Comparison of ENCODE assay signal across 9 cellular contexts in the genomic region with DNA sequence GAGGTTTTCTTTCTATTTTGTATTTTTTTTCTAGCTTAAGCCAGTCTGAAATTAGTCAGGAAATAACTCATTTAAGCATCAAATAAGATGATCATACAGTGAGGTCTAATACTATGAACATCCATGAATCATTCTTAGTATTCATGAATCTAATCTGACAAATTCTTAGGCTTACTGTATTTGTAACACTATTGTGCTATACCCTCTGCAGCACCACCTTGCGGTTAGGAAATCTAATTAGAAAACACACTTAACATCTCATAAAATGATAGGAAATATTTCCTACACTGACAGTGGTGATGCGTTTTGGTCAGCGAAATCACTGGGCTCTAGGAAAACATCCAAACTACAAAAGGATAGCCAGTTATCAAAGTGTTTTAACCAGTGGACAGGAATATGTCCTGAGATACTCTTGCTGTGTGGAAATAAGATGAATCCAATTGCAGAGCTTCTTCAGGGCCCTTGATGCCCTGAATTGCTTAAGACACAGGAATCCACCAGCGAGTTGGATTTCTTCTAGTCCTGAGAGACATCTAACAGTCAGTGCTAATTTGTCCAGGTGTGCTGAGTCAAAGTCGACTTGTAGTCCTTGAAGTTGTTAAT.
DNase-seq lines count a peak whose midpoint lies in the region; ATAC-seq and TF ChIP-seq lines count a peak whose summit lies in the region.
"Had no signal": no experiment of that assay in that cellular context is flagged by ENCODE, and none has a peak within 500 bp of the region (broad histone marks: within the 10 kb centered on the region; RNA-seq: fewer than 3 reads in every experiment).

No MANE protein-coding gene starts in this region.

- TF ChIP-seq POLR2A in HCT116 (IDR thresholded peaks at IDR 0.05; ENCODE audit: borderline replicate concordance, extremely low read depth, insufficient read depth, insufficient read length), result no peak
- no peak for TF ChIP-seq POLR2A in testis (IDR thresholded peaks at IDR 0.05)

- H3K9ac ChIP-seq in HCT116 (ENCODE audit: low read length), result no peak overlapping the region

- POLR2A ChIA-PET in AG04450 (lab: Yijun Ruan, JAX) (no interaction called here), HCT116 (lab: Charles Lee) (no interaction called here)

- RAD21 ChIA-PET in HCT116 (lab: Charles Lee; ENCODE audit: low non-redundant PET in 1 of 2, low total read pairs in 2 of 2, uncharacterized antibody in 2 of 2, unreplicated experiment in 2 of 2), result no interaction called here

- H3K79me2 ChIP-seq in HCT116 (ENCODE audit: insufficient read depth, low read length), result no peaks in the 10 kb centered on the region

- no peak overlapping the region for H2AFZ ChIP-seq in HCT116 (ENCODE audit: low read depth, low read length, poor library complexity, severe bottlenecking)

- no peaks in the 10 kb centered on the region for H3K27me3 ChIP-seq in AG04450 (ENCODE audit: control insufficient read depth, insufficient read depth, low read length)
- H3K27me3 ChIP-seq in HCT116 (ENCODE audit: insufficient read depth, low read length), result no peaks in the 10 kb centered on the region
- H3K27me3 ChIP-seq in testis, result no peaks in the 10 kb centered on the region

- no peaks in the 10 kb centered on the region for H4K20me1 ChIP-seq in HCT116 (ENCODE audit: insufficient read depth)

- peak; percentile 36; the same call in 1 of the 2 replicates for TF ChIP-seq RAD21 in HCT116 (IDR thresholded peaks at IDR 0.05; ENCODE audit: low read depth)

- CTCF ChIA-PET in AG04450 (lab: Charles Lee) (interaction anchor here (0.6 to 4.2 kb wide), 24 partner anchors 9 to 1159 kb away, joined by 3 to 16 read pairs (median 3); no protein-coding TSS in a partner anchor), HCT116 (lab: Charles Lee) (interaction anchor here (5.4 kb wide), 1 partner anchor 9 kb away, joined by 19 read pairs; no protein-coding TSS in a partner anchor)

- H3K27ac ChIP-seq in AG04450 (ENCODE audit: low read depth, low read length) (no peak overlapping the region), HCT116 (ENCODE audit: low read depth, low read length) (no peak overlapping the region), testis (no peak overlapping the region)

- TF ChIP-seq CTCF in AG04450 (IDR thresholded peaks at IDR 0.05; ENCODE audit: low read depth, low read length), result peak; percentile 54
- TF ChIP-seq CTCF in HCT116 (IDR thresholded peaks at IDR 0.05 in 2 of 3, conservative IDR thresholded peaks at IDR 0.05 in 1 of 3; ENCODE audit: borderline replicate concordance in 1 of 3, insufficient read depth in 1 of 3, low read depth in 2 of 3, low read length in 2 of 3), result peak; percentile 26 to 46 (median 38); a peak in 4 of 6 replicates
- no peak for TF ChIP-seq CTCF in testis (IDR thresholded peaks at IDR 0.05)

- H3K9me2 ChIP-seq in HCT116 (ENCODE audit: insufficient read depth), result no peaks in the 10 kb centered on the region

- H3K4me2 ChIP-seq in HCT116 (ENCODE audit: low read length), result no peak overlapping the region

- H3K36me3 ChIP-seq in HCT116 (ENCODE audit: control insufficient read depth in 1 of 2, insufficient read depth in 2 of 2, low read length in 2 of 2) (no peaks in the 10 kb centered on the region), testis (ENCODE audit: low read depth, missing control alignments) (no peaks in the 10 kb centered on the region)

- WGBS in testis, 2 donors, result 70 to 78% methylated on average over 5 of the region's 5 CpGs

- H3K9me3 ChIP-seq in AG04450 (ENCODE audit: control insufficient read depth, insufficient read depth, low read length) (no peaks in the 10 kb centered on the region), HCT116 (ENCODE audit: control insufficient read depth in 1 of 2, insufficient read depth in 1 of 2, low read depth in 1 of 2, low read length in 2 of 2) (no peaks in the 10 kb centered on the region), testis (no peaks in the 10 kb centered on the region)

- ATAC-seq in HCT116 (peak; percentile 65), SK-N-SH treated with all-trans-retinoic acid at 6 μM for 48 hours (peak; percentile 87), GM21367 (IDR thresholded peaks at IDR 0.05; ENCODE audit: unreplicated experiment) (no peak)
- no peak for ATAC-seq in stimulated activated naive CD8-positive, alpha-beta T cell treated with anti-CD3 and anti-CD28 coated beads, Interleukin-15, Interleukin-2, amounts not matched to agents 100 U/mL and 50 U/mL, for 24 hours

- intact Hi-C loops in HCT116 (cut with micrococcal nuclease), result loop anchor here (5.0 kb wide), 1 partner anchor 126 kb away; no protein-coding TSS in a partner anchor
- intact Hi-C loops in testis (cut with DNase I; ENCODE audit: low total_unique reads), result no loop called here

- no TSS peak for BruUV-seq in HCT116 (replicated peaks; lab: Mats Ljungman, UMichigan)

- DNase-seq in AG04450 (ENCODE audit: low read depth, low spot score), result peak; percentile 20
- peak; percentile 16 for DNase-seq in HCT116 (ENCODE audit: low read depth, low spot score)
- DNase-seq in iPS-NIHi7 (ENCODE audit: extremely low spot score), result peak; percentile 10
- DNase-seq in stimulated activated CD4-positive, alpha-beta T cell treated with anti-CD3 and anti-CD28 coated beads, Interleukin-12 subunit alpha, Interleukin-12 subunit beta, amount 100 ng/mL, for 4 hours, result no peak
- DNase-seq in testis, result no peak
- no peak for DNase-seq in stimulated activated naive CD8-positive, alpha-beta T cell treated with anti-CD3 and anti-CD28 coated beads, Interleukin-15, Interleukin-2, amounts not matched to agents 100 U/mL and 50 U/mL, for 24 hours
- DNase-seq: activated CD4-positive, alpha-beta memory T cell treated with anti-CD3 and anti-CD28 coated beads for 36 hours had no signal

- H3K4me3 ChIP-seq in AG04450 (ENCODE audit: low read depth, low read length), result no peak overlapping the region
- no peak overlapping the region for H3K4me3 ChIP-seq in HCT116 (replicated peaks in 1 of 2; ENCODE audit: low read depth in 1 of 2, low read length in 2 of 2)
- H3K4me3 ChIP-seq in testis, result no peak overlapping the region

- no peaks in the 10 kb centered on the region for H3K4me1 ChIP-seq in HCT116 (ENCODE audit: control insufficient read depth in 1 of 2, insufficient read depth in 2 of 2, low read length in 2 of 2)
- no peaks in the 10 kb centered on the region for H3K4me1 ChIP-seq in testis

TF ChIP-seq in HCT116, 20 proteins besides CTCF, POLR2A, EP300 and RAD21 (continues in another document):
- TF ChIP-seq, protein P1, sequence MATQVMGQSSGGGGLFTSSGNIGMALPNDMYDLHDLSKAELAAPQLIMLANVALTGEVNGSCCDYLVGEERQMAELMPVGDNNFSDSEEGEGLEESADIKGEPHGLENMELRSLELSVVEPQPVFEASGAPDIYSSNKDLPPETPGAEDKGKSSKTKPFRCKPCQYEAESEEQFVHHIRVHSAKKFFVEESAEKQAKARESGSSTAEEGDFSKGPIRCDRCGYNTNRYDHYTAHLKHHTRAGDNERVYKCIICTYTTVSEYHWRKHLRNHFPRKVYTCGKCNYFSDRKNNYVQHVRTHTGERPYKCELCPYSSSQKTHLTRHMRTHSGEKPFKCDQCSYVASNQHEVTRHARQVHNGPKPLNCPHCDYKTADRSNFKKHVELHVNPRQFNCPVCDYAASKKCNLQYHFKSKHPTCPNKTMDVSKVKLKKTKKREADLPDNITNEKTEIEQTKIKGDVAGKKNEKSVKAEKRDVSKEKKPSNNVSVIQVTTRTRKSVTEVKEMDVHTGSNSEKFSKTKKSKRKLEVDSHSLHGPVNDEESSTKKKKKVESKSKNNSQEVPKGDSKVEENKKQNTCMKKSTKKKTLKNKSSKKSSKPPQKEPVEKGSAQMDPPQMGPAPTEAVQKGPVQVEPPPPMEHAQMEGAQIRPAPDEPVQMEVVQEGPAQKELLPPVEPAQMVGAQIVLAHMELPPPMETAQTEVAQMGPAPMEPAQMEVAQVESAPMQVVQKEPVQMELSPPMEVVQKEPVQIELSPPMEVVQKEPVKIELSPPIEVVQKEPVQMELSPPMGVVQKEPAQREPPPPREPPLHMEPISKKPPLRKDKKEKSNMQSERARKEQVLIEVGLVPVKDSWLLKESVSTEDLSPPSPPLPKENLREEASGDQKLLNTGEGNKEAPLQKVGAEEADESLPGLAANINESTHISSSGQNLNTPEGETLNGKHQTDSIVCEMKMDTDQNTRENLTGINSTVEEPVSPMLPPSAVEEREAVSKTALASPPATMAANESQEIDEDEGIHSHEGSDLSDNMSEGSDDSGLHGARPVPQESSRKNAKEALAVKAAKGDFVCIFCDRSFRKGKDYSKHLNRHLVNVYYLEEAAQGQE (IDR thresholded peaks at IDR 0.05; ENCODE audit: low read depth), result no peak
- TF ChIP-seq CEBPB (IDR thresholded peaks at IDR 0.05; ENCODE audit: low read depth), result no peak
- TF ChIP-seq SP1 (IDR thresholded peaks at IDR 0.05; ENCODE audit: low read depth), result no peak
- no peak for TF ChIP-seq EZH2phosphoT487 (IDR thresholded peaks at IDR 0.05; ENCODE audit: borderline replicate concordance)

TF ChIP-seq in SK-N-SH treated with all-trans-retinoic acid at 6 μM for 48 hours, 23 proteins besides CTCF, POLR2A, EP300 and RAD21 (continues in another document):
- TF ChIP-seq ZFP30 (CRISPR knock-in tag; IDR thresholded peaks at IDR 0.05) (no peak), ZNF8 (CRISPR knock-in tag; IDR thresholded peaks at IDR 0.05) (no peak), OSR1 (CRISPR knock-in tag; IDR thresholded peaks at IDR 0.05) (no peak), CSRNP3 (CRISPR knock-in tag; IDR thresholded peaks at IDR 0.05) (no peak), ZFP3 (CRISPR knock-in tag; IDR thresholded peaks at IDR 0.05) (no peak), BACH2 (CRISPR knock-in tag; IDR thresholded peaks at IDR 0.05; ENCODE audit: borderline replicate concordance) (no peak), TCF4 (CRISPR knock-in tag; IDR thresholded peaks at IDR 0.05; ENCODE audit: borderline replicate concordance) (no peak), ARNTL (CRISPR knock-in tag; IDR thresholded peaks at IDR 0.05; ENCODE audit: borderline replicate concordance, low read depth) (no peak), TOX (CRISPR knock-in tag; IDR thresholded peaks at IDR 0.05; ENCODE audit: borderline replicate concordance) (no peak)

Comparison
In these comparisons a context has a peak if more than half of its experiments do, and no peak if none do; other contexts are left out.
1. DNase-seq: peak in AG04450 (single experiment), HCT116 (single experiment) and iPS-NIHi7 (single experiment); none in stimulated activated CD4-positive, alpha-beta T cell treated with anti-CD3 and anti-CD28 coated beads, Interleukin-12 subunit alpha, Interleukin-12 subunit beta, amount 100 ng/mL, for 4 hours (single experiment), testis (single experiment) and stimulated activated naive CD8-positive, alpha-beta T cell treated with anti-CD3 and anti-CD28 coated beads, Interleukin-15, Interleukin-2, amounts not matched to agents 100 U/mL and 50 U/mL, for 24 hours (single experiment).
2. CTCF ChIP-seq: peak in AG04450 (single experiment) and HCT116 (3 of 3); none in testis (0 of 3).
3. ATAC-seq: peak in HCT116 (single experiment) and SK-N-SH treated with all-trans-retinoic acid at 6 μM for 48 hours (single experiment); none in GM21367 (single experiment) and stimulated activated naive CD8-positive, alpha-beta T cell treated with anti-CD3 and anti-CD28 coated beads, Interleukin-15, Interleukin-2, amounts not matched to agents 100 U/mL and 50 U/mL, for 24 hours (single experiment).